In the genomic region with DNA sequence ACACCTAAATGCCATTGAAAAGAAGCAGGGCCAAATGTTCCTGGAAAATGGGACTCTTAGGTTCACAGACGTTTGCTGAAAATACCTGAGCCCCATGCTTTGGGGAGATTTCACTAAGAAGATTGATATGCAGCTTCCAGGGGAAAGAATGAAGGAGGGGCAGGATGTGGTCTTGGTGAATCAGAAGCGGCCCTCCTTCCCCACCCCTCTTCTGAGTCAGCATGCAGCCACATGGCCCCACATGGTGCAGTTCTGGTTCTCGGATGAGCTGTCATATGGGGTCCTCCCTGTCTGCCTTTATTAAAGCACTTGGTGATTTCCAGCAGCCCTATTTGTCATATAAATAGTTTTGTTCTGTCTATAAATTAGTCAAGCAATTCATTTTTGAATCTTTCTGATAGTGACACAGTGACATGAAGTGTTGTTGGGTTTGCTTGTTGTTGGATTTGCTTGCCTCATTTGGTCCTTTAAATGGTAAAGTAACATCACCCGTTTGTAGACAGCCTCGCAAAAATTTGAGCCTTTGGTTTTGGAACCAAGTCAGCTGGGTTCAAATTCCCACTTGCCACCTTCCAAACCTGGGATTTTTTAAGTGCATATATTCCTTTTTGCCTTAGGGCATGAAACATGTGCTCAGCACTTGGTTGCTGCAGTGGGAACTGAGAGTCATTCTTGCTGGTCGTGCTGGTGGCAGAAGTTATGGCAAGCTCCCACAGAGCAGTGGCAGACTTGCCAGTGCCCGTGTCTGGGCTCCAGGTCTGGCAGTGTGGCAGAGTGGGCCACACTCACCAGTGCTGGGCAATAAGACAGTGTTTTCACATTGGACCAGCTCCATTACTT, we compare ENCODE assay signal across 9 cellular contexts.
DNase-seq lines count a peak whose midpoint lies in the region; ATAC-seq and TF ChIP-seq lines count a peak whose summit lies in the region.
"Had no signal": no experiment of that assay in that cellular context is flagged by ENCODE, and none has a peak within 500 bp of the region (broad histone marks: within the 10 kb centered on the region; RNA-seq: fewer than 3 reads in every experiment).

No MANE protein-coding gene starts in this region.

- no peaks in the 10 kb centered on the region for H3K79me2 ChIP-seq in GM23248 (ENCODE audit: insufficient read depth)

- H2AFZ ChIP-seq in GM23248 = peak overlapping the region; percentile 29; the same call in 1 of the 2 replicates

- H3K27ac Mint-ChIP-seq in activated CD8-positive, alpha-beta T cell treated with anti-CD3 and anti-CD28 coated beads for 36 hours = peak overlapping the region; percentile 87

- H3K9me2 ChIP-seq in GM23248 (ENCODE audit: insufficient read depth) = no peaks in the 10 kb centered on the region

- CTCF ChIA-PET in activated CD8-positive, alpha-beta T cell treated with anti-CD3 and anti-CD28 coated beads for 36 hours (lab: Charles Lee) = interaction anchor here (0.6 to 1.7 kb wide), 5 partner anchors 14 to 132 kb away, joined by 3 to 6 read pairs (median 3); no protein-coding TSS in a partner anchor

- peaks cover 17% of the 10 kb centered on the region for H3K4me1 ChIP-seq in GM23248 (ENCODE audit: insufficient read depth)

- peak overlapping the region; percentile 30; the same call in 1 of the 2 replicates for H3K9ac ChIP-seq in GM23248

- H3K36me3 Mint-ChIP-seq in activated CD8-positive, alpha-beta T cell treated with anti-CD3 and anti-CD28 coated beads for 36 hours (ENCODE audit: low read depth) = peaks cover 9% of the 10 kb centered on the region

- H3K9me3 ChIP-seq in GM23248 (ENCODE audit: low read depth) = no peaks in the 10 kb centered on the region

- no peaks in the 10 kb centered on the region for H4K20me1 ChIP-seq in GM23248 (ENCODE audit: insufficient read depth)

- DNase-seq in ELR (ENCODE audit: low read depth) = peak; percentile 98
- peak; percentile 95 for DNase-seq in GM23248
- peak; percentile 87 for DNase-seq in LoVo (ENCODE audit: low spot score)
- DNase-seq in activated CD8-positive, alpha-beta T cell treated with anti-CD3 and anti-CD28 coated beads for 36 hours = peak; percentile 96
- DNase-seq in fibroblast of mammary gland (ENCODE audit: low read depth) = peak; percentile 96
- peak; percentile 45 to 75 (median 74) for DNase-seq in stimulated activated CD4-positive, alpha-beta T cell treated with anti-CD3 and anti-CD28 coated beads, TNF-alpha, amount 100 ng/mL, for 4 hours (ENCODE audit: low read depth in 3 of 3)
- DNase-seq in Right ventricle myocardium inferior (ENCODE audit: missing footprints) = no peak
- DNase-seq in Ammon's horn (ENCODE audit: low spot score) = no peak

- H3K27ac ChIP-seq in GM23248 = peak overlapping the region; percentile 74
- H3K27ac ChIP-seq: SK-N-MC had no signal

- H3K36me3 ChIP-seq in GM23248 (ENCODE audit: low read depth) = no peaks in the 10 kb centered on the region

- H3F3A ChIP-seq in GM23248 (ENCODE audit: insufficient read depth) = peaks cover 12% of the 10 kb centered on the region

- H3K27me3 Mint-ChIP-seq in activated CD8-positive, alpha-beta T cell treated with anti-CD3 and anti-CD28 coated beads for 36 hours = peaks cover 1% of the 10 kb centered on the region

- intact Hi-C loops in activated CD8-positive, alpha-beta T cell treated with anti-CD3 and anti-CD28 coated beads for 36 hours (cut with micrococcal nuclease) = loop anchor here (5.0 to 10.0 kb wide), 5 partner anchors 47 to 262 kb away; no protein-coding TSS in a partner anchor
- intact Hi-C loops in Right ventricle myocardium inferior (cut with DNase I) = no loop called here

- H3K4me1 Mint-ChIP-seq in activated CD8-positive, alpha-beta T cell treated with anti-CD3 and anti-CD28 coated beads for 36 hours (ENCODE audit: low read depth) = peaks cover 25% of the 10 kb centered on the region

- H3K4me3 ChIP-seq in GM23248 (peak overlapping the region; percentile 25; the same call in 1 of the 2 replicates), fibroblast of mammary gland (ENCODE audit: control insufficient read depth, low read depth, low read length) (no peak overlapping the region)
- H3K4me3 ChIP-seq: SK-N-MC had no signal

- H3K9me3 Mint-ChIP-seq in activated CD8-positive, alpha-beta T cell treated with anti-CD3 and anti-CD28 coated beads for 36 hours = peaks cover 9% of the 10 kb centered on the region

- no peaks in the 10 kb centered on the region for H3K27me3 ChIP-seq in GM23248 (replicated peaks; ENCODE audit: insufficient read depth)

- WGBS in GM23248 (ENCODE audit: low coverage in 1 of 2, low lambda C conversion rate in 2 of 2, missing lambda C conversion rate in 2 of 2), 2 experiments = 23 to 24% methylated on average over 7 of the region's 7 CpGs

- ATAC-seq in activated CD8-positive, alpha-beta T cell treated with anti-CD3 and anti-CD28 coated beads for 36 hours = peak; percentile 98
- ATAC-seq in Right ventricle myocardium inferior = no peak

- POLR2A ChIA-PET in activated CD8-positive, alpha-beta T cell treated with anti-CD3 and anti-CD28 coated beads for 36 hours (lab: Charles Lee) = interaction anchor here (0.5 to 1.9 kb wide), 18 partner anchors 12 to 221 kb away, joined by 3 to 10 read pairs (median 3); a partner anchor contains a TSS

- in situ Hi-C loops in GM23248 (cut with MboI) = no loop called here

- H3K4me2 ChIP-seq in GM23248 (ENCODE audit: unreplicated experiment) = peak overlapping the region; percentile 71

- no peak for TF ChIP-seq CTCF in activated CD8-positive, alpha-beta T cell treated with anti-CD3 and anti-CD28 coated beads for 36 hours (IDR thresholded peaks at IDR 0.05)
- TF ChIP-seq CTCF in fibroblast of mammary gland (conservative IDR thresholded peaks at IDR 0.05; ENCODE audit: control insufficient read depth, insufficient read depth, low read depth, low read length) = no peak

- peak overlapping the region; percentile 11 for H3K4me3 Mint-ChIP-seq in activated CD8-positive, alpha-beta T cell treated with anti-CD3 and anti-CD28 coated beads for 36 hours

Comparison
In these comparisons a context has a peak if more than half of its experiments do, and no peak if none do; other contexts are left out.
1. DNase-seq: peak in ELR (single experiment), GM23248 (single experiment), LoVo (single experiment), activated CD8-positive, alpha-beta T cell treated with anti-CD3 and anti-CD28 coated beads for 36 hours (single experiment), fibroblast of mammary gland (single experiment) and stimulated activated CD4-positive, alpha-beta T cell treated with anti-CD3 and anti-CD28 coated beads, TNF-alpha, amount 100 ng/mL, for 4 hours (3 of 3); none in Right ventricle myocardium inferior (single experiment) and Ammon's horn (single experiment).